ENCODE assay signal across 1 cellular context in genomic region chr10:100878291-100878910, GRCh38.
TF ChIP-seq lines count a peak whose summit lies in the region.

No MANE protein-coding gene starts in this region.

TF ChIP-seq in HepG2, 621 proteins besides CTCF, POLR2A, EP300 and RAD21 (continued from another document and continues in another):
- TF ChIP-seq PRDM4 (CRISPR knock-in tag; IDR thresholded peaks at IDR 0.05; ENCODE audit: borderline replicate concordance) (no peak), ZNF468 (CRISPR knock-in tag; IDR thresholded peaks at IDR 0.05) (no peak), RFX3 (CRISPR knock-in tag; IDR thresholded peaks at IDR 0.05) (no peak), ZNF563 (CRISPR knock-in tag; IDR thresholded peaks at IDR 0.05) (no peak), DNMT3B (CRISPR knock-in tag; conservative IDR thresholded peaks at IDR 0.05) (no peak), GABPA (IDR thresholded peaks at IDR 0.05; ENCODE audit: low read depth, low read length) (no peak), GABPA (CRISPR knock-in tag; IDR thresholded peaks at IDR 0.05; ENCODE audit: low read depth) (no peak), TRIM24 (CRISPR knock-in tag; IDR thresholded peaks at IDR 0.05) (no peak), ZNF768 (CRISPR knock-in tag; IDR thresholded peaks at IDR 0.05) (no peak), ZNF556 (CRISPR knock-in tag; IDR thresholded peaks at IDR 0.05; ENCODE audit: borderline replicate concordance) (no peak; the same call in 1 of the 2 replicates), REPIN1 (CRISPR knock-in tag; IDR thresholded peaks at IDR 0.05; ENCODE audit: borderline replicate concordance, low read depth) (peak; percentile 31; the same call in 1 of the 2 replicates), DR1 (CRISPR knock-in tag; IDR thresholded peaks at IDR 0.05) (no peak), POGZ (CRISPR knock-in tag; IDR thresholded peaks at IDR 0.05) (no peak), HOXA5 (CRISPR knock-in tag; IDR thresholded peaks at IDR 0.05) (0 out of 2 replicates have a peak, but pooled peaks have one; percentile 49), MXI1 (IDR thresholded peaks at IDR 0.05; ENCODE audit: borderline replicate concordance, low read depth, low read length) (no peak), ZNF180 (CRISPR knock-in tag; IDR thresholded peaks at IDR 0.05; ENCODE audit: borderline replicate concordance, low read depth) (no peak), NCOR1 (IDR thresholded peaks at IDR 0.05; ENCODE audit: borderline replicate concordance, low read length) (peak; percentile 28; the same call in 1 of the 2 replicates), NFE2 (CRISPR knock-in tag; IDR thresholded peaks at IDR 0.05) (no peak), ZNF570 (CRISPR knock-in tag; IDR thresholded peaks at IDR 0.05; ENCODE audit: borderline replicate concordance) (no peak), ZBTB42 (CRISPR knock-in tag; IDR thresholded peaks at IDR 0.05) (no peak), PPARG (CRISPR knock-in tag; conservative IDR thresholded peaks at IDR 0.05) (peak; percentile 29), PRDM15 (CRISPR knock-in tag; IDR thresholded peaks at IDR 0.05) (no peak), MAF1 (CRISPR knock-in tag; IDR thresholded peaks at IDR 0.05; ENCODE audit: borderline replicate concordance) (no peak), TBP (CRISPR knock-in tag; IDR thresholded peaks at IDR 0.05) (no peak), PLSCR1 (CRISPR knock-in tag; IDR thresholded peaks at IDR 0.05; ENCODE audit: borderline replicate concordance) (no peak), RFXAP (CRISPR knock-in tag; IDR thresholded peaks at IDR 0.05; ENCODE audit: borderline replicate concordance) (no peak), FOXC1 (CRISPR knock-in tag; IDR thresholded peaks at IDR 0.05; ENCODE audit: borderline replicate concordance) (no peak), JUN (CRISPR knock-in tag; IDR thresholded peaks at IDR 0.05) (no peak), ZMAT3 (CRISPR knock-in tag; conservative IDR thresholded peaks at IDR 0.05) (no peak), SKI (IDR thresholded peaks at IDR 0.05; ENCODE audit: partially characterized antibody) (no peak), ZNF720 (CRISPR knock-in tag; IDR thresholded peaks at IDR 0.05) (no peak), SMAD1 (CRISPR knock-in tag; IDR thresholded peaks at IDR 0.05; ENCODE audit: borderline replicate concordance, low read depth) (no peak), FOXO1 (CRISPR knock-in tag; IDR thresholded peaks at IDR 0.05) (no peak), POLR2AphosphoS2 (IDR thresholded peaks at IDR 0.05; ENCODE audit: low read depth, low read length) (no peak), ZNF280B (CRISPR knock-in tag; IDR thresholded peaks at IDR 0.05; ENCODE audit: borderline replicate concordance) (no peak), PHF8 (CRISPR knock-in tag; IDR thresholded peaks at IDR 0.05) (0 out of 2 replicates have a peak, but pooled peaks have one; percentile 22), ZNF503 (CRISPR knock-in tag; IDR thresholded peaks at IDR 0.05) (no peak), HES4 (CRISPR knock-in tag; IDR thresholded peaks at IDR 0.05; ENCODE audit: borderline replicate concordance) (no peak), FOSL2 (CRISPR knock-in tag; IDR thresholded peaks at IDR 0.05) (no peak; the same call in 1 of the 2 replicates)
- TF ChIP-seq, protein P1, sequence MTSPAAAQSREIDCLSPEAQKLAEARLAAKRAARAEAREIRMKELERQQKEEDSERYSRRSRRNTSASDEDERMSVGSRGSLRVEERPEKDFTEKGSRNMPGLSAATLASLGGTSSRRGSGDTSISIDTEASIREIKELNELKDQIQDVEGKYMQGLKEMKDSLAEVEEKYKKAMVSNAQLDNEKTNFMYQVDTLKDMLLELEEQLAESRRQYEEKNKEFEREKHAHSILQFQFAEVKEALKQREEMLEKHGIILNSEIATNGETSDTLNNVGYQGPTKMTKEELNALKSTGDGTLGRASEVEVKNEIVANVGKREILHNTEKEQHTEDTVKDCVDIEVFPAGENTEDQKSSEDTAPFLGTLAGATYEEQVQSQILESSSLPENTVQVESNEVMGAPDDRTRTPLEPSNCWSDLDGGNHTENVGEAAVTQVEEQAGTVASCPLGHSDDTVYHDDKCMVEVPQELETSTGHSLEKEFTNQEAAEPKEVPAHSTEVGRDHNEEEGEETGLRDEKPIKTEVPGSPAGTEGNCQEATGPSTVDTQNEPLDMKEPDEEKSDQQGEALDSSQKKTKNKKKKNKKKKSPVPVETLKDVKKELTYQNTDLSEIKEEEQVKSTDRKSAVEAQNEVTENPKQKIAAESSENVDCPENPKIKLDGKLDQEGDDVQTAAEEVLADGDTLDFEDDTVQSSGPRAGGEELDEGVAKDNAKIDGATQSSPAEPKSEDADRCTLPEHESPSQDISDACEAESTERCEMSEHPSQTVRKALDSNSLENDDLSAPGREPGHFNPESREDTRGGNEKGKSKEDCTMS (CRISPR knock-in tag; conservative IDR thresholded peaks at IDR 0.05), result no peak
- TF ChIP-seq, protein P2, sequence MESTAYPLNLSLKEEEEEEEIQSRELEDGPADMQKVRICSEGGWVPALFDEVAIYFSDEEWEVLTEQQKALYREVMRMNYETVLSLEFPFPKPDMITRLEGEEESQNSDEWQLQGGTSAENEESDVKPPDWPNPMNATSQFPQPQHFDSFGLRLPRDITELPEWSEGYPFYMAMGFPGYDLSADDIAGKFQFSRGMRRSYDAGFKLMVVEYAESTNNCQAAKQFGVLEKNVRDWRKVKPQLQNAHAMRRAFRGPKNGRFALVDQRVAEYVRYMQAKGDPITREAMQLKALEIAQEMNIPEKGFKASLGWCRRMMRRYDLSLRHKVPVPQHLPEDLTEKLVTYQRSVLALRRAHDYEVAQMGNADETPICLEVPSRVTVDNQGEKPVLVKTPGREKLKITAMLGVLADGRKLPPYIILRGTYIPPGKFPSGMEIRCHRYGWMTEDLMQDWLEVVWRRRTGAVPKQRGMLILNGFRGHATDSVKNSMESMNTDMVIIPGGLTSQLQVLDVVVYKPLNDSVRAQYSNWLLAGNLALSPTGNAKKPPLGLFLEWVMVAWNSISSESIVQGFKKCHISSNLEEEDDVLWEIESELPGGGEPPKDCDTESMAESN (CRISPR knock-in tag; conservative IDR thresholded peaks at IDR 0.05), result no peak
- TF ChIP-seq, protein P3, sequence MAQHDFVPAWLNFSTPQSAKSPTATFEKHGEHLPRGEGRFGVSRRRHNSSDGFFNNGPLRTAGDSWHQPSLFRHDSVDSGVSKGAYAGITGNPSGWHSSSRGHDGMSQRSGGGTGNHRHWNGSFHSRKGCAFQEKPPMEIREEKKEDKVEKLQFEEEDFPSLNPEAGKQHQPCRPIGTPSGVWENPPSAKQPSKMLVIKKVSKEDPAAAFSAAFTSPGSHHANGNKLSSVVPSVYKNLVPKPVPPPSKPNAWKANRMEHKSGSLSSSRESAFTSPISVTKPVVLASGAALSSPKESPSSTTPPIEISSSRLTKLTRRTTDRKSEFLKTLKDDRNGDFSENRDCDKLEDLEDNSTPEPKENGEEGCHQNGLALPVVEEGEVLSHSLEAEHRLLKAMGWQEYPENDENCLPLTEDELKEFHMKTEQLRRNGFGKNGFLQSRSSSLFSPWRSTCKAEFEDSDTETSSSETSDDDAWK (CRISPR knock-in tag; IDR thresholded peaks at IDR 0.05), result no peak
- TF ChIP-seq, protein P4, sequence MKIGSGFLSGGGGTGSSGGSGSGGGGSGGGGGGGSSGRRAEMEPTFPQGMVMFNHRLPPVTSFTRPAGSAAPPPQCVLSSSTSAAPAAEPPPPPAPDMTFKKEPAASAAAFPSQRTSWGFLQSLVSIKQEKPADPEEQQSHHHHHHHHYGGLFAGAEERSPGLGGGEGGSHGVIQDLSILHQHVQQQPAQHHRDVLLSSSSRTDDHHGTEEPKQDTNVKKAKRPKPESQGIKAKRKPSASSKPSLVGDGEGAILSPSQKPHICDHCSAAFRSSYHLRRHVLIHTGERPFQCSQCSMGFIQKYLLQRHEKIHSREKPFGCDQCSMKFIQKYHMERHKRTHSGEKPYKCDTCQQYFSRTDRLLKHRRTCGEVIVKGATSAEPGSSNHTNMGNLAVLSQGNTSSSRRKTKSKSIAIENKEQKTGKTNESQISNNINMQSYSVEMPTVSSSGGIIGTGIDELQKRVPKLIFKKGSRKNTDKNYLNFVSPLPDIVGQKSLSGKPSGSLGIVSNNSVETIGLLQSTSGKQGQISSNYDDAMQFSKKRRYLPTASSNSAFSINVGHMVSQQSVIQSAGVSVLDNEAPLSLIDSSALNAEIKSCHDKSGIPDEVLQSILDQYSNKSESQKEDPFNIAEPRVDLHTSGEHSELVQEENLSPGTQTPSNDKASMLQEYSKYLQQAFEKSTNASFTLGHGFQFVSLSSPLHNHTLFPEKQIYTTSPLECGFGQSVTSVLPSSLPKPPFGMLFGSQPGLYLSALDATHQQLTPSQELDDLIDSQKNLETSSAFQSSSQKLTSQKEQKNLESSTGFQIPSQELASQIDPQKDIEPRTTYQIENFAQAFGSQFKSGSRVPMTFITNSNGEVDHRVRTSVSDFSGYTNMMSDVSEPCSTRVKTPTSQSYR (CRISPR knock-in tag; IDR thresholded peaks at IDR 0.05; ENCODE audit: borderline replicate concordance), result no peak
